8 cellular contexts compared by ENCODE assay signal in genomic region chr3:11288786-11289637, GRCh38. TPM values are rescaled to one million over a fixed set of nuclear protein-coding genes. Genes with fewer than 3 reads are reported as not detected.
DNase-seq lines count a peak whose midpoint lies in the region; ATAC-seq, FAIRE-seq and TF ChIP-seq lines count a peak whose summit lies in the region.

No MANE protein-coding gene starts in this region.

- peak overlapping the region; percentile 9; the same call in 1 of the 2 replicates for H3K4me3 ChIP-seq in SJCRH30
- peak overlapping the region in 1 of 3 experiments; percentile 43 for H3K4me3 ChIP-seq in endothelial cell of umbilical vein (replicated peaks in 1 of 3; ENCODE audit: insufficient read depth in 1 of 3, low read depth in 1 of 3, low read length in 3 of 3)

- intact Hi-C loops in endothelial cell of umbilical vein (cut with micrococcal nuclease), result loop anchor here (1.0 to 2.0 kb wide), 7 partner anchors 11 to 88 kb away; partner anchors contain the start of gene ATG7

- H3K9me3 ChIP-seq in SJCRH30 (replicated peaks) (no peaks in the 10 kb centered on the region), endothelial cell of umbilical vein (replicated peaks; ENCODE audit: control insufficient read depth, insufficient read depth, low read length) (no peaks in the 10 kb centered on the region)

- BruUV-seq in endothelial cell of umbilical vein (replicated peaks; lab: Mats Ljungman, UMichigan), result TSS peak; percentile 96

- no peak for TF ChIP-seq CTCF in endothelial cell of umbilical vein (IDR thresholded peaks at IDR 0.05; ENCODE audit: extremely low read depth in 1 of 2, insufficient read depth in 1 of 2, low read depth in 1 of 2, low read length in 2 of 2)
- no peak for TF ChIP-seq CTCF in omental fat pad (IDR thresholded peaks at IDR 0.05)

- peak overlapping the region; percentile 89 for H3K4me2 ChIP-seq in endothelial cell of umbilical vein (ENCODE audit: insufficient read depth, low read length)

- TF ChIP-seq POLR2A in endothelial cell of umbilical vein (IDR thresholded peaks at IDR 0.05; ENCODE audit: low read depth, low read length), result peak; percentile 64

- H3K4me1 ChIP-seq in SJCRH30, result peaks cover 37% of the 10 kb centered on the region
- H3K4me1 ChIP-seq in endothelial cell of umbilical vein (ENCODE audit: control insufficient read depth, extremely low read depth, insufficient read depth, low read length), result peaks cover 50% of the 10 kb centered on the region

- POLR2A ChIA-PET in endothelial cell of umbilical vein (lab: Charles Lee), result interaction anchor here (1.2 to 2.3 kb wide), 4 partner anchors 9 to 51 kb away, joined by 6 to 18 read pairs (median 12); partner anchors contain the start of gene ATG7

- H2AFZ ChIP-seq in endothelial cell of umbilical vein (ENCODE audit: low read depth, low read length), result no peak overlapping the region

- H3K27ac Mint-ChIP-seq in activated naive CD4-positive, alpha-beta T cell treated with anti-CD3 and anti-CD28 coated beads, Interleukin-2, amount 50 U/mL, for 24 hours, result peak overlapping the region; percentile 93

- H4K20me1 ChIP-seq in endothelial cell of umbilical vein (replicated peaks; ENCODE audit: control insufficient read depth, extremely low read depth, insufficient read depth, low read length), result no peaks in the 10 kb centered on the region

- DNase-seq in activated naive CD4-positive, alpha-beta T cell treated with anti-CD3 and anti-CD28 coated beads, Interleukin-2, amount 50 U/mL, for 16 hours, result no peak
- DNase-seq in SJCRH30 (peak; percentile 28 to 78), endothelial cell of umbilical vein (ENCODE audit: low read depth, low spot score) (peak; percentile 95), omental fat pad (ENCODE audit: low spot score) (no peak), NCI-H82 (lab: John Stamatoyannopoulos, UW) (no peak)
- DNase-seq in effector CD8-positive, alpha-beta T cell (lab: John Stamatoyannopoulos, UW), result no peak

- dilution Hi-C loops in endothelial cell of umbilical vein (cut with MboI; ENCODE audit: extremely low pct_ligation_motif_present, low sequenced_read_pairs), result no loop called here

- H3K27ac ChIP-seq in SJCRH30 (peak overlapping the region; percentile 75), endothelial cell of umbilical vein (ENCODE audit: insufficient read depth, low read depth, low read length) (peak overlapping the region; percentile 98)

- H3K36me3 ChIP-seq in SJCRH30 (peaks cover 2% of the 10 kb centered on the region; the same call in 1 of the 2 replicates), endothelial cell of umbilical vein (ENCODE audit: control insufficient read depth in 2 of 2, extremely low read depth in 1 of 2, insufficient read depth in 2 of 2, low read length in 2 of 2) (no peaks in the 10 kb centered on the region)

- H3K79me2 ChIP-seq in endothelial cell of umbilical vein (ENCODE audit: control insufficient read depth, insufficient read depth, low read length), result peaks cover 30% of the 10 kb centered on the region

- peak overlapping the region; percentile 90 for H3K9ac ChIP-seq in endothelial cell of umbilical vein (replicated peaks; ENCODE audit: extremely low read depth, insufficient read depth, low read length)

- CTCF ChIA-PET in endothelial cell of umbilical vein (lab: Charles Lee), result interaction anchor here (0.6 to 3.8 kb wide), 14 partner anchors 11 to 228 kb away, joined by 3 to 35 read pairs (median 4); partner anchors contain the start of gene ATG7

- peaks cover 13% of the 10 kb centered on the region for H3K36me3 Mint-ChIP-seq in activated naive CD4-positive, alpha-beta T cell treated with anti-CD3 and anti-CD28 coated beads, Interleukin-2, amount 50 U/mL, for 24 hours

- H3K9me1 ChIP-seq in endothelial cell of umbilical vein (replicated peaks; ENCODE audit: control insufficient read depth, extremely low read depth, insufficient read depth, low read length), result no peaks in the 10 kb centered on the region

- ATAC-seq in HG03066 (IDR thresholded peaks at IDR 0.05; ENCODE audit: low read depth, unreplicated experiment) (peak; percentile 60), omental fat pad (ENCODE audit: low FRiP score) (peak; percentile 81)

- H3K27me3 Mint-ChIP-seq in activated naive CD4-positive, alpha-beta T cell treated with anti-CD3 and anti-CD28 coated beads, Interleukin-2, amount 50 U/mL, for 24 hours, result no peaks in the 10 kb centered on the region

- H3K9me3 Mint-ChIP-seq in activated naive CD4-positive, alpha-beta T cell treated with anti-CD3 and anti-CD28 coated beads, Interleukin-2, amount 50 U/mL, for 24 hours, result no peaks in the 10 kb centered on the region

- peak overlapping the region; percentile 59 for H3K4me3 Mint-ChIP-seq in activated naive CD4-positive, alpha-beta T cell treated with anti-CD3 and anti-CD28 coated beads, Interleukin-2, amount 50 U/mL, for 24 hours

- no peaks in the 10 kb centered on the region for H3K27me3 ChIP-seq in SJCRH30
- no peaks in the 10 kb centered on the region for H3K27me3 ChIP-seq in endothelial cell of umbilical vein (ENCODE audit: control insufficient read depth in 2 of 2, insufficient read depth in 2 of 2, low read length in 2 of 2)

- peaks cover 63% of the 10 kb centered on the region for H3K4me1 Mint-ChIP-seq in activated naive CD4-positive, alpha-beta T cell treated with anti-CD3 and anti-CD28 coated beads, Interleukin-2, amount 50 U/mL, for 24 hours

- peak; percentile 95 for FAIRE-seq in endothelial cell of umbilical vein (lab: Jason Lieb, UNC)

TF ChIP-seq in endothelial cell of umbilical vein, 7 proteins besides CTCF, POLR2A, EP300 and RAD21:
- TF ChIP-seq MYC (IDR thresholded peaks at IDR 0.05; ENCODE audit: low read depth, low read length) (no peak), MAX (IDR thresholded peaks at IDR 0.05; ENCODE audit: insufficient read depth, insufficient read length) (no peak), FOS (IDR thresholded peaks at IDR 0.05; ENCODE audit: borderline replicate concordance, insufficient read depth, low read length) (peak; percentile 91), GATA2 (IDR thresholded peaks at IDR 0.05; ENCODE audit: insufficient read depth, insufficient read length, low read depth, low read length) (peak; percentile 55), JUN (IDR thresholded peaks at IDR 0.05; ENCODE audit: borderline replicate concordance, insufficient read depth, insufficient read length, low read depth) (peak; percentile 99), EZH2 (IDR thresholded peaks at IDR 0.05; ENCODE audit: borderline replicate concordance, low read depth, low read length, severe bottlenecking) (no peak), POLR2AphosphoS5 (IDR thresholded peaks at IDR 0.05; ENCODE audit: insufficient read depth, low read depth, low read length) (peak; percentile 77)
TF ChIP-seq in endothelial cell of umbilical vein: peak in this region for 4.

RNA-seq across cellular contexts. Expression of gene ATG7, which starts 16.8 kb away (rescaled TPM):
- total RNA-seq in SJCRH30 (2014; rRNA removed; shearing (Covaris generic)), result 25.3 and 25.7 TPM in 2 replicates
- total RNA-seq in endothelial cell of umbilical vein (48.3 and 50.4 TPM in 2 replicates), omental fat pad (10 to 100 TPM; 62.9 to 96.7 (median 76.2) TPM)
- 30.8 and 37.8 TPM in 2 replicates for polyA plus RNA-seq in endothelial cell of umbilical vein
- polyA plus RNA-seq in endothelial cell of umbilical vein (2011; cell fraction: cytosol; rRNA removed), result 26.4 and 38.7 TPM in 2 replicates
- 48.4 and 77.1 TPM in 2 replicates for polyA plus RNA-seq in endothelial cell of umbilical vein (2011; cell fraction: nucleus; rRNA removed)
- polyA plus RNA-seq in endothelial cell of umbilical vein (2012), result 22.9 and 36.6 TPM in 2 replicates
- 58.7 and 82.4 TPM in 2 replicates for polyA minus RNA-seq in endothelial cell of umbilical vein
- polyA minus RNA-seq in endothelial cell of umbilical vein (2011; cell fraction: cytosol; rRNA and poly(A)+ RNA removed), result 15.8 TPM
- polyA minus RNA-seq in endothelial cell of umbilical vein (2011; cell fraction: nucleus; rRNA and poly(A)+ RNA removed), result 65.6 and 115 TPM in 2 replicates

Comparison
In these comparisons a context has a peak if more than half of its experiments do, and no peak if none do; other contexts are left out.
1. DNase-seq: peak in SJCRH30 (2 of 2) and endothelial cell of umbilical vein (single experiment); none in activated naive CD4-positive, alpha-beta T cell treated with anti-CD3 and anti-CD28 coated beads, Interleukin-2, amount 50 U/mL, for 16 hours (single experiment), omental fat pad (single experiment), NCI-H82 (single experiment) and effector CD8-positive, alpha-beta T cell (single experiment).